ENCODE assay signal across 8 cellular contexts in the genomic region with DNA sequence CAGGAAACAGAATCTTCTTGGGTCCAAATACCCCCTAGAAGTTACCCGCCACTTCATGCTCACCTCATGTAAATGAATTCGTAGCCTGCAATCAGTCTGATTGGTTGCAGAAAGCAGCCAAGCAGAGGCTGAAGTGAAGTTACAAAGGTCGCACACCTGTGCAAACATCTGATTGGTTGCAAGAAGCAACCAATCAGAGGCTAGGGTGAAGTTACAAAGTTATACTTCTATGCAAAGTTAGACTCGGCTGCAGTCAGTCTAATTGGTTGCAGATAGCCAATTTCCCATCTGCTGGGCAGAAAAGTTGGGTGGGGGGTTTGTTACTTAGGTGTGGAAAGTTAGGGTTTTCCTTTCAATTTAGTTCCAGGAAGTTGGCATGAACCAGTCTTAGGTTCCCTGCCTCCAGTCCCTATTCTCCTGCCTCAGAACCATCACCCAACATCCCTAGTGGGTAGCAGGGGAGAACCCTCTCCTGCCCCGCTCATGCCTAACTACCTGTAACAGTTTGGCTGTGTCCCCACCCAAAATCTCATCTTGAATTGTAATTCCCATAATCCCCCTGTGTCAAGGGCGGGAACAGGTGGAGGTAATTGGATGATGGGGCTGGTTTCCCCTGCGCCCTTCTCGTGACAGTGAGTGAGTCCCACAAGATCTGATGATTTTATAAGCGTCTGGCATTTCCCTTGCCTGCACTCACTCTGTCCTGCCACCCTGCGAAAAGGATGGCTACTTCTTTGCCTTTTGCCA. TPM values are rescaled to one million over a fixed set of nuclear protein-coding genes. Genes with fewer than 3 reads are reported as not detected.
DNase-seq lines count a peak whose midpoint lies in the region; ATAC-seq, FAIRE-seq and TF ChIP-seq lines count a peak whose summit lies in the region.

No MANE protein-coding gene starts in this region.

- no peak for ATAC-seq in GM19324 (IDR thresholded peaks at IDR 0.05; ENCODE audit: low FRiP score, unreplicated experiment)

- H3K9me2 ChIP-seq in hepatocyte (replicated peaks; ENCODE audit: insufficient read depth): no peaks in the 10 kb centered on the region

- peak overlapping the region; percentile 48 for H2AFZ ChIP-seq in hepatocyte

- H3K4me1 ChIP-seq in HUES64 (ENCODE audit: insufficient read depth, low read length) (peaks cover 6% of the 10 kb centered on the region; the same call in 1 of the 2 replicates), hepatocyte (ENCODE audit: insufficient read depth) (peaks cover 12% of the 10 kb centered on the region), small intestine (ENCODE audit: control insufficient read depth in 2 of 2, insufficient read depth in 1 of 2, low read depth in 1 of 2, low read length in 1 of 2) (no peaks in the 10 kb centered on the region)

- FAIRE-seq in small intestine (lab: Jason Lieb, UNC): no peak

- no peaks in the 10 kb centered on the region for H4K20me1 ChIP-seq in hepatocyte (ENCODE audit: insufficient read depth, poor library complexity, severe bottlenecking)

- 61% methylated on average over 10 of the region's 10 CpGs for WGBS in HUES64
- 60% methylated on average over 10 of the region's 10 CpGs for WGBS in hepatocyte (ENCODE audit: low lambda C conversion rate, missing lambda C conversion rate)
- 35 to 69% (median 54%) methylated on average over 10 of the region's 10 CpGs for WGBS in small intestine, 3 donors

- peaks cover 14% of the 10 kb centered on the region for H3K27me3 Mint-ChIP-seq in activated T-helper 1 cell treated with anti-CD3 and anti-CD28 coated beads, Interleukin-12 subunit alpha, Interleukin-12 subunit beta, Interleukin-2, Interleukin-4 antibody, amounts not matched to agents 30 ng/mL and 10 ng/mL and 1 ng/mL, durations not matched to agents 14 hours and 24 hours and 36 hours (ENCODE audit: insufficient read depth)

- H3K4me1 Mint-ChIP-seq in activated T-helper 1 cell treated with anti-CD3 and anti-CD28 coated beads, Interleukin-12 subunit alpha, Interleukin-12 subunit beta, Interleukin-2, Interleukin-4 antibody, amounts not matched to agents 30 ng/mL and 10 ng/mL and 1 ng/mL, durations not matched to agents 14 hours and 24 hours and 36 hours (ENCODE audit: low read depth): peaks cover 35% of the 10 kb centered on the region

- H3K27me3 ChIP-seq in HUES64 (ENCODE audit: insufficient read depth, low read length) (no peaks in the 10 kb centered on the region), hepatocyte (no peaks in the 10 kb centered on the region), small intestine (ENCODE audit: control insufficient read depth in 2 of 2, insufficient read depth in 2 of 2, low read length in 2 of 2) (no peaks in the 10 kb centered on the region)

- peaks cover 5% of the 10 kb centered on the region for H3K9me3 Mint-ChIP-seq in activated T-helper 1 cell treated with anti-CD3 and anti-CD28 coated beads, Interleukin-12 subunit alpha, Interleukin-12 subunit beta, Interleukin-2, Interleukin-4 antibody, amounts not matched to agents 30 ng/mL and 10 ng/mL and 1 ng/mL, durations not matched to agents 14 hours and 24 hours and 36 hours

- H3K4me3 ChIP-seq in HUES64 (ENCODE audit: low read length): peak overlapping the region; percentile 89
- H3K4me3 ChIP-seq in hepatocyte: peak overlapping the region; percentile 47
- peak overlapping the region in 1 of 2 donors; percentile 16 for H3K4me3 ChIP-seq in small intestine (ENCODE audit: low read depth in 1 of 2, low read length in 2 of 2)

- no peak for DNase-seq in activated T-helper 1 cell treated with anti-CD3 and anti-CD28 coated beads, Interleukin-12 subunit alpha, Interleukin-12 subunit beta, Interleukin-2, Interleukin-4 antibody, amounts not matched to agents 30 ng/mL and 10 ng/mL and 1 ng/mL, durations not matched to agents 14 hours and 24 hours and 36 hours (ENCODE audit: low spot score)
- DNase-seq in hepatocyte (ENCODE audit: low spot score) (no peak), small intestine (peak; percentile 87), iPS-NIHi7 (ENCODE audit: extremely low spot score) (no peak), posterior cingulate gyrus (no peak)
- no peak for DNase-seq in stimulated activated naive CD4-positive, alpha-beta T cell (lab: John Stamatoyannopoulos, UW)

- intact Hi-C loops in activated T-helper 1 cell treated with anti-CD3 and anti-CD28 coated beads, Interleukin-12 subunit alpha, Interleukin-12 subunit beta, Interleukin-2, Interleukin-4 antibody, amounts not matched to agents 30 ng/mL and 10 ng/mL and 1 ng/mL, durations not matched to agents 14 hours and 24 hours and 36 hours (cut with micrococcal nuclease): no loop called here
- intact Hi-C loops in posterior cingulate gyrus (cut with DNase I): loop anchor here (1.0 kb wide), 1 partner anchor 66 kb away; no protein-coding TSS in a partner anchor

- H3K36me3 Mint-ChIP-seq in activated T-helper 1 cell treated with anti-CD3 and anti-CD28 coated beads, Interleukin-12 subunit alpha, Interleukin-12 subunit beta, Interleukin-2, Interleukin-4 antibody, amounts not matched to agents 30 ng/mL and 10 ng/mL and 1 ng/mL, durations not matched to agents 14 hours and 24 hours and 36 hours (ENCODE audit: low read depth): peaks cover 5% of the 10 kb centered on the region

- H3K4me2 ChIP-seq in hepatocyte: peak overlapping the region; percentile 94

- no peak for TF ChIP-seq CTCF in hepatocyte (IDR thresholded peaks at IDR 0.05; ENCODE audit: poor library complexity)

- H3K9ac ChIP-seq in HUES64 (ENCODE audit: low read depth, low read length): peak overlapping the region; percentile 91; the same call in 1 of the 2 replicates

- peak overlapping the region; percentile 92; the same call in 1 of the 2 replicates for H3K27ac ChIP-seq in HUES64 (ENCODE audit: low read depth, low read length)
- H3K27ac ChIP-seq in hepatocyte: peak overlapping the region; percentile 90
- H3K27ac ChIP-seq in small intestine (ENCODE audit: low read depth in 1 of 2, low read length in 1 of 2): peak overlapping the region in 1 of 2 donors; percentile 92

- H3K79me2 ChIP-seq in hepatocyte: peaks cover 30% of the 10 kb centered on the region

- H3K9me3 ChIP-seq in HUES64 (ENCODE audit: insufficient read depth, low read depth, low read length) (no peaks in the 10 kb centered on the region), hepatocyte (ENCODE audit: low read depth) (no peaks in the 10 kb centered on the region), small intestine (ENCODE audit: control insufficient read depth, low read depth) (no peaks in the 10 kb centered on the region)

- H3K27ac Mint-ChIP-seq in activated T-helper 1 cell treated with anti-CD3 and anti-CD28 coated beads, Interleukin-12 subunit alpha, Interleukin-12 subunit beta, Interleukin-2, Interleukin-4 antibody, amounts not matched to agents 30 ng/mL and 10 ng/mL and 1 ng/mL, durations not matched to agents 14 hours and 24 hours and 36 hours: peak overlapping the region; percentile 63

- H3K36me3 ChIP-seq in HUES64 (ENCODE audit: insufficient read depth, low read length): no peaks in the 10 kb centered on the region
- H3K36me3 ChIP-seq in hepatocyte (replicated peaks; ENCODE audit: insufficient read depth, low read depth): no peaks in the 10 kb centered on the region
- H3K36me3 ChIP-seq in small intestine (ENCODE audit: control insufficient read depth in 2 of 2, insufficient read depth in 2 of 2, low read length in 2 of 2): no peaks in the 10 kb centered on the region

- H3K4me3 Mint-ChIP-seq in activated T-helper 1 cell treated with anti-CD3 and anti-CD28 coated beads, Interleukin-12 subunit alpha, Interleukin-12 subunit beta, Interleukin-2, Interleukin-4 antibody, amounts not matched to agents 30 ng/mL and 10 ng/mL and 1 ng/mL, durations not matched to agents 14 hours and 24 hours and 36 hours: peak overlapping the region; percentile 71

RNA-seq across cellular contexts. Expression of gene RUSC2, which starts 1.2 kb away (rescaled TPM):
- 3.8 TPM for polyA plus RNA-seq in HUES64 (2013, experiment 1 of 2)
- polyA plus RNA-seq in HUES64 (2013, experiment 2 of 2): 5.8 TPM
- 4.4 and 5.8 TPM in 2 replicates for total RNA-seq in activated T-helper 1 cell treated with anti-CD3 and anti-CD28 coated beads, Interleukin-12 subunit alpha, Interleukin-12 subunit beta, Interleukin-2, Interleukin-4 antibody, amounts not matched to agents 30 ng/mL and 10 ng/mL and 1 ng/mL, durations not matched to agents 14 hours and 24 hours and 36 hours
- 12.6 and 17.7 TPM in 2 replicates for total RNA-seq in hepatocyte
- polyA plus RNA-seq in hepatocyte: 16.6 and 17.5 TPM in 2 replicates
- polyA plus RNA-seq in small intestine: 1 to 10 TPM; 2.2 to 8.9 (median 3.5) TPM
